In the genomic region with DNA sequence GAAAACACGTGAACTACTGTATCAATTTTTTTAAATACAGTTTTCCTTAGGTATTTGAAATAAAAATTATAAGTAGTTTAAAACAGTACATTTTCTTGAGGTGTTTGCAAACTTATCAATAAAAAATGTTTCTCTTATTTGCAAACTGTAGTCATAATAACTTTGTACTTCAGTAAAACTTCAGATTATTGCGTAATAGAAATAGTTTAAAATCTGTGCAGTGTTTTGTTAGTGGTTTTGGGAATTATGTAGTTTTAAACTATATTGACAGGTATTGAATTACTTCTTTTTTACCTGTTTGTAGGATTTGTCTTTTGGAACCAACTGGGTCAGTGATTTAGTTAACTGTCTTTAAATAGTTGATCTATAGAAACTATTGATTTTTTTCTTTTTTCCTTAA, we compare ENCODE assay signal across 29 cellular contexts.
"Had no signal": no experiment of that assay in that cellular context is flagged by ENCODE, and none has a peak within 500 bp of the region (broad histone marks: within the 10 kb centered on the region; RNA-seq: fewer than 3 reads in every experiment).

No MANE protein-coding gene starts in this region.

- H3K27me3 ChIP-seq: ascending aorta, cardiac muscle cell had no signal

- H3K36me3 ChIP-seq: ascending aorta, cardiac muscle cell had no signal

- H3K4me3 ChIP-seq: ascending aorta, cardiac muscle cell had no signal

- H3K9me3 ChIP-seq: ascending aorta had no signal

- ATAC-seq: activated CD8-positive, alpha-beta memory T cell treated with anti-CD3 and anti-CD28 coated beads, Interleukin-2, amount 10 ng/mL, durations not matched to agents 7 days and 5 days; activated CD8-positive, alpha-beta T cell treated with anti-CD3 and anti-CD28 coated beads for 36 hours; activated naive CD8-positive, alpha-beta T cell treated with anti-CD3 and anti-CD28 coated beads, Interleukin-2, amount 50 U/mL, for 24 hours had no signal

- DNase-seq: activated B cell treated with CpG ODN at 0.5 μM for 24 hours; activated CD4-positive, alpha-beta memory T cell treated with anti-CD3 and anti-CD28 coated beads for 36 hours; activated CD4-positive, alpha-beta T cell treated with anti-CD3 and anti-CD28 coated beads for 4 hours; activated CD4-positive, alpha-beta T cell treated with anti-CD3 and anti-CD28 coated beads, Interleukin-2, amount 10 ng/mL, durations not matched to agents 24 days and 14 days; activated CD4-positive, alpha-beta T cell treated with anti-CD3 and anti-CD28 coated beads, Interleukin-2, amount 50 U/mL, for 1 hour; activated CD4-positive, alpha-beta T cell treated with anti-CD3 and anti-CD28 coated beads, Interleukin-2, amount 50 U/mL, for 4 hours; activated CD4-positive, CD25-positive, alpha-beta regulatory T cell treated with anti-CD3 and anti-CD28 coated beads, Interleukin-2, amount 50 U/mL, for 72 hours; activated CD8-positive, alpha-beta memory T cell treated with anti-CD3 and anti-CD28 coated beads, Interleukin-2, amount 10 ng/mL, durations not matched to agents 7 days and 5 days; activated CD8-positive, alpha-beta memory T cell treated with anti-CD3 and anti-CD28 coated beads, Interleukin-2, amount 50 U/mL, for 48 hours; activated CD8-positive, alpha-beta T cell treated with anti-CD3 and anti-CD28 coated beads for 36 hours; activated effector memory CD4-positive, alpha-beta T cell treated with Interleukin-2 at 50 U/mL for 16 hours; activated gamma-delta T cell; activated naive CD4-positive, alpha-beta T cell treated with anti-CD3 and anti-CD28 coated beads, Interleukin-2, amount 10 ng/mL, durations not matched to agents 7 days and 5 days; activated naive CD4-positive, alpha-beta T cell treated with Interleukin-2 at 50 U/mL for 16 hours; activated naive CD8-positive, alpha-beta T cell treated with anti-CD3 and anti-CD28 coated beads, Interleukin-2, amount 10 ng/mL, durations not matched to agents 7 days and 5 days; activated naive CD8-positive, alpha-beta T cell treated with anti-CD3 and anti-CD28 coated beads, Interleukin-2, amount 50 U/mL, for 24 hours; activated T-cell treated with anti-CD3 and anti-CD28 coated beads, Interleukin-2, amount 50 U/mL, for 24 hours; activated T-cell treated with anti-CD3 and anti-CD28 coated beads, Interleukin-2, amount 50 U/mL, for 48 hours; amygdala; anterior cingulate cortex; caudate nucleus; cerebellar nuclear complex; T-helper 2 cell; T-helper 9 cell had no signal

- H3K27ac ChIP-seq: ascending aorta, cardiac muscle cell, VCaP had no signal

- FAIRE-seq: bronchial epithelial cell, TTC549 had no signal
